8 cellular contexts compared by ENCODE assay signal in the genomic region with DNA sequence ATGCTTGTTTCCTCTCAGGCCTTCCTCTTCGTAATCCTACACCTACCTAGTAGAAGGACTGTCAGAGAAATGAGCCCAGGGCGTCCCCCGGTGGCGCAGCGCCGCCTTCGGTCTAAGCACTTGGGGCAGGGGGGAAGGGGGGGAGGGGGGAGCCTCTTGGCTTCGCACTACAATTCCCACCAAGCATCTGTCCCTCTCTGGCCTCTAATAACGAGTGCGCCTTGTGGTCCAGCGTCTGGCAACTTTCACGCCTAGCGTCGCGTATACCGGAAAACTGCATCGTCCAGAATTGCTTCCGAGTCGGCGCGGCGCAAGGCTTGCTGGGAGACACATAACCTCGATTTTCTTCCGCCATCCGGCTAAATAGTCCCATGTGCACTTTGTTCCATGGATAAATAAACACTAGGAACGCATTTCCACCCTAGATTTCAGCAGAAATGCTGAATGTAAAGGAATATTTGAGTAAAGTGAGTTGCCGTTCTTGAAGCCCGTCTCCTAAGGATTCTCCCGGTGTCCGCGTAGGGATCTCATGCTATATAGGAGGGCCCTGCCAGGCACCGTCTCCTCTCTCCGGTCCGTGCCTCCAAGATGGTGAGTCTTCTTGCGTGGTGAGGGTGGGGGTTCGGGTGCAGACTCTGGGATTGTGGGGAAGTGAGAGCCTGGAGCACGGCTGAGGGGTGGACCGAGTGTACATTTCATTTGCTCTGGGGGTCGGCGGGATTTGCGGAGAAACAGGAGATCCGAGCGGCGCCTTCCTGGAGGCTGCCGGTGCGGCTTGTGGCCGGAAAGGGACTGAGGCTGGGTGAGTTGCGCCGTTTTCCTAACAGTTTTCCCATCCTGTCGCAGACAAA. TPM values are rescaled to one million over a fixed set of nuclear protein-coding genes. Genes with fewer than 3 reads are reported as not detected.
DNase-seq lines count a peak whose midpoint lies in the region; ATAC-seq and TF ChIP-seq lines count a peak whose summit lies in the region.

RPS26 (plus strand) TSS at position 340 of the 851 bp plus-strand sequence; CDS start at position 589, 249 bp downstream.

- no peaks in the 10 kb centered on the region for H3K9me3 ChIP-seq in muscle layer of colon (ENCODE audit: low read length)

- no peaks in the 10 kb centered on the region for H3K27me3 ChIP-seq in muscle layer of colon (ENCODE audit: control insufficient read depth in 1 of 2, insufficient read depth in 2 of 2, low read length in 2 of 2)

- H3K9ac ChIP-seq in muscle layer of colon (ENCODE audit: low read length) = peak within 1 kb of the TSS; percentile 92

- peaks cover 16% of the 10 kb centered on the region for H3K4me1 ChIP-seq in muscle layer of colon (ENCODE audit: insufficient read depth, low read length)

- no peaks in the 10 kb centered on the region for H3K9me3 Mint-ChIP-seq in activated T-cell treated with anti-CD3 and anti-CD28 coated beads, Interleukin-2, amount 50 U/mL, for 4 hours

- H3K27me3 Mint-ChIP-seq in activated T-cell treated with anti-CD3 and anti-CD28 coated beads, Interleukin-2, amount 50 U/mL, for 4 hours (ENCODE audit: low read depth) = no peaks in the 10 kb centered on the region

- H3K36me3 ChIP-seq in muscle layer of colon (ENCODE audit: insufficient read depth, low read length) = peaks cover 38% of the 10 kb centered on the region

- H3K27ac ChIP-seq in muscle layer of colon (ENCODE audit: low read depth, low read length) = peak within 1 kb of the TSS; percentile 99

- DNase-seq in DMS79 treated with DMSO at 0.1 percent for 48 hours (lab: John Stamatoyannopoulos, UW) = peak; percentile 91
- DNase-seq in KG1 (lab: John Stamatoyannopoulos, UW) = peak; percentile 89
- peak; percentile 87 for DNase-seq in activated T-cell treated with anti-CD3 and anti-CD28 coated beads, Interleukin-2, amount 50 U/mL, for 4 hours
- peak; percentile 81 for DNase-seq in stimulated activated CD8-positive, alpha-beta memory T cell treated with anti-CD3 and anti-CD28 coated beads, Interleukin-7, amount 100 ng/mL, for 24 hours (ENCODE audit: low read depth)

- peaks cover 41% of the 10 kb centered on the region for H3K4me1 Mint-ChIP-seq in activated T-cell treated with anti-CD3 and anti-CD28 coated beads, Interleukin-2, amount 50 U/mL, for 4 hours (ENCODE audit: low read depth)

- ATAC-seq in GM21723 (IDR thresholded peaks at IDR 0.05; ENCODE audit: unreplicated experiment) (peak; percentile 92), esophagus mucosa (peak; percentile 95)
- ATAC-seq in activated T-cell treated with anti-CD3 and anti-CD28 coated beads, Interleukin-2, amount 50 U/mL, for 4 hours = peak; percentile 92 to 93

- H3K4me3 ChIP-seq in muscle layer of colon (ENCODE audit: low read depth in 1 of 2, low read length in 2 of 2) = peak within 1 kb of the TSS; percentile 63 to 94

- H3K36me3 Mint-ChIP-seq in activated T-cell treated with anti-CD3 and anti-CD28 coated beads, Interleukin-2, amount 50 U/mL, for 4 hours (ENCODE audit: insufficient read depth) = peaks cover 24% of the 10 kb centered on the region

- peak within 1 kb of the TSS; percentile 99 for H3K4me3 Mint-ChIP-seq in activated T-cell treated with anti-CD3 and anti-CD28 coated beads, Interleukin-2, amount 50 U/mL, for 4 hours

TF ChIP-seq in PFSK-1, 5 proteins besides CTCF, POLR2A, EP300 and RAD21:
- TF ChIP-seq, protein P1, sequence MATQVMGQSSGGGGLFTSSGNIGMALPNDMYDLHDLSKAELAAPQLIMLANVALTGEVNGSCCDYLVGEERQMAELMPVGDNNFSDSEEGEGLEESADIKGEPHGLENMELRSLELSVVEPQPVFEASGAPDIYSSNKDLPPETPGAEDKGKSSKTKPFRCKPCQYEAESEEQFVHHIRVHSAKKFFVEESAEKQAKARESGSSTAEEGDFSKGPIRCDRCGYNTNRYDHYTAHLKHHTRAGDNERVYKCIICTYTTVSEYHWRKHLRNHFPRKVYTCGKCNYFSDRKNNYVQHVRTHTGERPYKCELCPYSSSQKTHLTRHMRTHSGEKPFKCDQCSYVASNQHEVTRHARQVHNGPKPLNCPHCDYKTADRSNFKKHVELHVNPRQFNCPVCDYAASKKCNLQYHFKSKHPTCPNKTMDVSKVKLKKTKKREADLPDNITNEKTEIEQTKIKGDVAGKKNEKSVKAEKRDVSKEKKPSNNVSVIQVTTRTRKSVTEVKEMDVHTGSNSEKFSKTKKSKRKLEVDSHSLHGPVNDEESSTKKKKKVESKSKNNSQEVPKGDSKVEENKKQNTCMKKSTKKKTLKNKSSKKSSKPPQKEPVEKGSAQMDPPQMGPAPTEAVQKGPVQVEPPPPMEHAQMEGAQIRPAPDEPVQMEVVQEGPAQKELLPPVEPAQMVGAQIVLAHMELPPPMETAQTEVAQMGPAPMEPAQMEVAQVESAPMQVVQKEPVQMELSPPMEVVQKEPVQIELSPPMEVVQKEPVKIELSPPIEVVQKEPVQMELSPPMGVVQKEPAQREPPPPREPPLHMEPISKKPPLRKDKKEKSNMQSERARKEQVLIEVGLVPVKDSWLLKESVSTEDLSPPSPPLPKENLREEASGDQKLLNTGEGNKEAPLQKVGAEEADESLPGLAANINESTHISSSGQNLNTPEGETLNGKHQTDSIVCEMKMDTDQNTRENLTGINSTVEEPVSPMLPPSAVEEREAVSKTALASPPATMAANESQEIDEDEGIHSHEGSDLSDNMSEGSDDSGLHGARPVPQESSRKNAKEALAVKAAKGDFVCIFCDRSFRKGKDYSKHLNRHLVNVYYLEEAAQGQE (IDR thresholded peaks at IDR 0.05; ENCODE audit: insufficient read depth in 1 of 2, low read depth in 2 of 2, low read length in 2 of 2) = no peak; a peak in 1 of 4 replicates
- TF ChIP-seq FOXP2 (optimal IDR thresholded peaks at IDR 0.05; ENCODE audit: borderline replicate concordance, extremely low read depth, extremely low read length, insufficient read depth) = peak; percentile 77
- peak; percentile 97 for TF ChIP-seq TAF1 (IDR thresholded peaks at IDR 0.05; ENCODE audit: borderline replicate concordance, insufficient read depth, low read length)
- peak; percentile 99 for TF ChIP-seq POLR2AphosphoS5 (IDR thresholded peaks at IDR 0.05; ENCODE audit: low read depth, low read length)
- peak; percentile 72; the same call in 1 of the 2 replicates for TF ChIP-seq SIN3A (IDR thresholded peaks at IDR 0.05; ENCODE audit: borderline replicate concordance, insufficient read depth, low read length)
TF ChIP-seq in PFSK-1: peak in this region for 4.

RNA-seq across cellular contexts. Expression of gene RPS26, which starts in this region (rescaled TPM):
- 247 TPM for polyA plus RNA-seq in PFSK-1 (2012; ENCODE audit: insufficient read length, low read depth)
- 100 to 1,000 TPM in 2 of 3 donors, 10 to 100 TPM in 1; 73.1 to 118 (median 110) TPM for total RNA-seq in activated T-cell treated with anti-CD3 and anti-CD28 coated beads, Interleukin-2, amount 50 U/mL, for 4 hours
- total RNA-seq in esophagus mucosa = 52.8 TPM

Comparison
In these comparisons a context has a peak if more than half of its experiments do, and no peak if none do; other contexts are left out.
1. Peak in every context shown above with its lines: DNase-seq, ATAC-seq, H3K4me3 ChIP-seq and H3K27ac ChIP-seq.